ENCODE assay signal across 1 cellular context in genomic region chr9:6696178-6696577, GRCh38.
TF ChIP-seq lines count a peak whose summit lies in the region.

No MANE protein-coding gene starts in this region.

TF ChIP-seq in HepG2, 621 proteins besides CTCF, POLR2A, EP300 and RAD21 (continued from another document):
- TF ChIP-seq, protein P1, sequence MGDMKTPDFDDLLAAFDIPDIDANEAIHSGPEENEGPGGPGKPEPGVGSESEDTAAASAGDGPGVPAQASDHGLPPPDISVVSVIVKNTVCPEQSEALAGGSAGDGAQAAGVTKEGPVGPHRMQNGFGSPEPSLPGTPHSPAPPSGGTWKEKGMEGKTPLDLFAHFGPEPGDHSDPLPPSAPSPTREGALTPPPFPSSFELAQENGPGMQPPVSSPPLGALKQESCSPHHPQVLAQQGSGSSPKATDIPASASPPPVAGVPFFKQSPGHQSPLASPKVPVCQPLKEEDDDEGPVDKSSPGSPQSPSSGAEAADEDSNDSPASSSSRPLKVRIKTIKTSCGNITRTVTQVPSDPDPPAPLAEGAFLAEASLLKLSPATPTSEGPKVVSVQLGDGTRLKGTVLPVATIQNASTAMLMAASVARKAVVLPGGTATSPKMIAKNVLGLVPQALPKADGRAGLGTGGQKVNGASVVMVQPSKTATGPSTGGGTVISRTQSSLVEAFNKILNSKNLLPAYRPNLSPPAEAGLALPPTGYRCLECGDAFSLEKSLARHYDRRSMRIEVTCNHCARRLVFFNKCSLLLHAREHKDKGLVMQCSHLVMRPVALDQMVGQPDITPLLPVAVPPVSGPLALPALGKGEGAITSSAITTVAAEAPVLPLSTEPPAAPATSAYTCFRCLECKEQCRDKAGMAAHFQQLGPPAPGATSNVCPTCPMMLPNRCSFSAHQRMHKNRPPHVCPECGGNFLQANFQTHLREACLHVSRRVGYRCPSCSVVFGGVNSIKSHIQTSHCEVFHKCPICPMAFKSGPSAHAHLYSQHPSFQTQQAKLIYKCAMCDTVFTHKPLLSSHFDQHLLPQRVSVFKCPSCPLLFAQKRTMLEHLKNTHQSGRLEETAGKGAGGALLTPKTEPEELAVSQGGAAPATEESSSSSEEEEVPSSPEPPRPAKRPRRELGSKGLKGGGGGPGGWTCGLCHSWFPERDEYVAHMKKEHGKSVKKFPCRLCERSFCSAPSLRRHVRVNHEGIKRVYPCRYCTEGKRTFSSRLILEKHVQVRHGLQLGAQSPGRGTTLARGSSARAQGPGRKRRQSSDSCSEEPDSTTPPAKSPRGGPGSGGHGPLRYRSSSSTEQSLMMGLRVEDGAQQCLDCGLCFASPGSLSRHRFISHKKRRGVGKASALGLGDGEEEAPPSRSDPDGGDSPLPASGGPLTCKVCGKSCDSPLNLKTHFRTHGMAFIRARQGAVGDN (CRISPR knock-in tag; IDR thresholded peaks at IDR 0.05): 0 out of 2 replicates have a peak, but pooled peaks have one; percentile 16
- no peak for TF ChIP-seq ZNF383 (CRISPR knock-in tag; IDR thresholded peaks at IDR 0.05; ENCODE audit: borderline replicate concordance)
- no peak for TF ChIP-seq ZSCAN20 (CRISPR knock-in tag; IDR thresholded peaks at IDR 0.05; ENCODE audit: borderline replicate concordance)
